Comparison of ENCODE assay signal across 7 cellular contexts in genomic region chr16:13236308-13236707, GRCh38.
"Had no signal": no experiment of that assay in that cellular context is flagged by ENCODE, and none has a peak within 500 bp of the region (broad histone marks: within the 10 kb centered on the region; RNA-seq: fewer than 3 reads in every experiment).

No MANE protein-coding gene starts in this region.

- H3K4me3 Mint-ChIP-seq: H9 had no signal

- H3K4me3 ChIP-seq: GM23248, K562 had no signal

- DNase-seq: GM23248, GOT3, H9, HCEC 1CT, IMR-90, KG1 had no signal

- H3K9ac ChIP-seq: GM23248 had no signal

- H3K9me3 Mint-ChIP-seq: H9 had no signal

- H3K27ac ChIP-seq: GM23248 had no signal
